Comparison of ENCODE assay signal across 2 cellular contexts in genomic region chr17:62090868-62091267, GRCh38.
A peak's percentile ranks its signal among the peaks of the same experiment; 100 is the strongest.
TF ChIP-seq lines count a peak whose summit lies in the region.

No MANE protein-coding gene starts in this region.

TF ChIP-seq in HepG2, 621 proteins besides CTCF, POLR2A, EP300 and RAD21:
- TF ChIP-seq ZNF264 (CRISPR knock-in tag; IDR thresholded peaks at IDR 0.05) (no peak), ZMYM3 (CRISPR knock-in tag; IDR thresholded peaks at IDR 0.05) (peak; percentile 82), NBN (conservative IDR thresholded peaks at IDR 0.05) (no peak), MAFG (CRISPR knock-in tag; IDR thresholded peaks at IDR 0.05) (no peak), ZNF564 (CRISPR knock-in tag; IDR thresholded peaks at IDR 0.05) (0 out of 2 replicates have a peak, but pooled peaks have one; percentile 42), ZNF770 (CRISPR knock-in tag; IDR thresholded peaks at IDR 0.05) (peak; percentile 98), ZNF687 (CRISPR knock-in tag; IDR thresholded peaks at IDR 0.05) (peak; percentile 23; the same call in 1 of the 2 replicates), ZFX (CRISPR knock-in tag; IDR thresholded peaks at IDR 0.05; ENCODE audit: low read depth) (no peak)

TF ChIP-seq in liver, 16 proteins besides CTCF, POLR2A, EP300 and RAD21:
- no peak for TF ChIP-seq RXRA (IDR thresholded peaks at IDR 0.05)
- no peak for TF ChIP-seq SP1 (IDR thresholded peaks at IDR 0.05)
- no peak for TF ChIP-seq ATF3 (IDR thresholded peaks at IDR 0.05)
TF ChIP-seq in liver: peak in this region for 0.
